In genomic region chr14:67232066-67232465, GRCh38 we compare ENCODE assay signal across 31 cellular contexts. TPM values are rescaled to one million over a fixed set of nuclear protein-coding genes. Genes with fewer than 3 reads are reported as not detected.
DNase-seq lines count a peak whose midpoint lies in the region; ATAC-seq and TF ChIP-seq lines count a peak whose summit lies in the region.
"Had no signal": no experiment of that assay in that cellular context is flagged by ENCODE, and none has a peak within 500 bp of the region (broad histone marks: within the 10 kb centered on the region; RNA-seq: fewer than 3 reads in every experiment).

No MANE protein-coding gene starts in this region.

- no TSS peak for BruUV-seq in A673 (replicated peaks; lab: Mats Ljungman, UMichigan)

- H3K4me1 Mint-ChIP-seq in glutamatergic neuron (ENCODE audit: low read depth, unreplicated experiment) (no peaks in the 10 kb centered on the region), nephron progenitor cell (no peaks in the 10 kb centered on the region), mesothelial cell of epicardium (peaks cover 25% of the 10 kb centered on the region)
- H3K4me1 Mint-ChIP-seq: activated CD4-positive, alpha-beta T cell treated with anti-CD3 and anti-CD28 coated beads for 36 hours; CD8-positive, alpha-beta memory T cell had no signal

- H3K4me3 ChIP-seq in A673 (ENCODE audit: low read depth, low read length, poor library complexity, severe bottlenecking) (no peak overlapping the region), Loucy (ENCODE audit: low read length, poor library complexity, severe bottlenecking) (no peak overlapping the region)
- H3K4me3 ChIP-seq: A549, colonic mucosa, heart left ventricle, thoracic aorta had no signal

- no peaks in the 10 kb centered on the region for H3K9me2 ChIP-seq in Loucy (replicated peaks; ENCODE audit: low read depth, low read length)

- H3K27me3 ChIP-seq in A673 (replicated peaks; ENCODE audit: insufficient read depth, low read depth, low read length, poor library complexity) (no peaks in the 10 kb centered on the region), Loucy (ENCODE audit: insufficient read depth, low read length, poor library complexity, severe bottlenecking) (no peaks in the 10 kb centered on the region)
- H3K27me3 ChIP-seq: colonic mucosa, heart left ventricle had no signal

- no peaks in the 10 kb centered on the region for H3K9me3 Mint-ChIP-seq in glutamatergic neuron (ENCODE audit: unreplicated experiment)
- no peaks in the 10 kb centered on the region for H3K9me3 Mint-ChIP-seq in nephron progenitor cell
- no peaks in the 10 kb centered on the region for H3K9me3 Mint-ChIP-seq in mesothelial cell of epicardium
- H3K9me3 Mint-ChIP-seq: activated naive CD8-positive, alpha-beta T cell treated with anti-CD3 and anti-CD28 coated beads for 36 hours; CD8-positive, alpha-beta memory T cell had no signal

- H3K4me1 ChIP-seq in A673 (ENCODE audit: insufficient read depth, low read length, poor library complexity, severe bottlenecking): peaks cover 4% of the 10 kb centered on the region
- peaks cover 8% of the 10 kb centered on the region for H3K4me1 ChIP-seq in Loucy (ENCODE audit: insufficient read depth, low read length, poor library complexity, severe bottlenecking)
- H3K4me1 ChIP-seq: A549, colonic mucosa, heart left ventricle had no signal

- H3K9me3 ChIP-seq in A673 (ENCODE audit: low read depth, low read length, poor library complexity, severe bottlenecking) (no peaks in the 10 kb centered on the region), Loucy (ENCODE audit: insufficient read depth, low read depth, low read length) (no peaks in the 10 kb centered on the region)
- H3K9me3 ChIP-seq: A549, colonic mucosa, heart left ventricle, thoracic aorta had no signal

- H3K4me2 ChIP-seq in Loucy (ENCODE audit: low read depth, low read length, poor library complexity, severe bottlenecking): peak overlapping the region; percentile 47
- H3K4me2 ChIP-seq: A549, KMS-11 had no signal

- H3K36me3 ChIP-seq in A673 (ENCODE audit: insufficient read depth, low read length, poor library complexity, severe bottlenecking) (no peaks in the 10 kb centered on the region), Loucy (ENCODE audit: insufficient read depth, low read length) (no peaks in the 10 kb centered on the region)
- H3K36me3 ChIP-seq: colonic mucosa, heart left ventricle, thoracic aorta had no signal

- CTCF ChIA-PET in A673 (lab: Charles Lee): no interaction called here

- H3K4me3 Mint-ChIP-seq in glutamatergic neuron (ENCODE audit: unreplicated experiment): no peak overlapping the region
- no peak overlapping the region for H3K4me3 Mint-ChIP-seq in nephron progenitor cell
- H3K4me3 Mint-ChIP-seq in mesothelial cell of epicardium: no peak overlapping the region
- H3K4me3 Mint-ChIP-seq: activated CD4-positive, alpha-beta T cell treated with anti-CD3 and anti-CD28 coated beads for 36 hours; activated naive CD8-positive, alpha-beta T cell treated with anti-CD3 and anti-CD28 coated beads for 36 hours; CD8-positive, alpha-beta memory T cell had no signal

- intact Hi-C loops in A673 (cut with micrococcal nuclease; ENCODE audit: unreplicated experiment): no loop called here

- H3K79me2 ChIP-seq in Loucy (ENCODE audit: insufficient read depth, low read length): no peaks in the 10 kb centered on the region

- H3K27ac Mint-ChIP-seq in glutamatergic neuron (ENCODE audit: unreplicated experiment) (peak overlapping the region; percentile 60), nephron progenitor cell (peak overlapping the region; percentile 48), mesothelial cell of epicardium (no peak overlapping the region)
- H3K27ac Mint-ChIP-seq: activated CD4-positive, alpha-beta T cell treated with anti-CD3 and anti-CD28 coated beads for 36 hours; activated naive CD8-positive, alpha-beta T cell treated with anti-CD3 and anti-CD28 coated beads for 36 hours; CD8-positive, alpha-beta memory T cell had no signal

- H3K27me3 Mint-ChIP-seq in glutamatergic neuron (ENCODE audit: unreplicated experiment) (no peaks in the 10 kb centered on the region), nephron progenitor cell (ENCODE audit: low read depth, poor library complexity) (peaks cover 5% of the 10 kb centered on the region), mesothelial cell of epicardium (ENCODE audit: low read depth) (no peaks in the 10 kb centered on the region)
- H3K27me3 Mint-ChIP-seq: activated CD4-positive, alpha-beta T cell treated with anti-CD3 and anti-CD28 coated beads for 36 hours; activated naive CD8-positive, alpha-beta T cell treated with anti-CD3 and anti-CD28 coated beads for 36 hours; CD8-positive, alpha-beta memory T cell had no signal

- H3K9ac ChIP-seq in Loucy (ENCODE audit: low read depth, low read length, poor library complexity, severe bottlenecking): no peak overlapping the region
- H3K9ac ChIP-seq: KMS-11 had no signal

- H4K20me1 ChIP-seq in Loucy (ENCODE audit: insufficient read depth, low read length, poor library complexity, severe bottlenecking): no peaks in the 10 kb centered on the region

- POLR2A ChIA-PET in A673 (lab: Charles Lee; ENCODE audit: low non-redundant PET): no interaction called here

- DNase-seq in A673 (ENCODE audit: low spot score) (peak; percentile 35), glutamatergic neuron (no peak), nephron progenitor cell (no peak), mesothelial cell of epicardium (ENCODE audit: low spot score in 2 of 2, unreplicated experiment in 2 of 2) (no peak)
- DNase-seq: activated CD4-positive, alpha-beta T cell treated with anti-CD3 and anti-CD28 coated beads for 36 hours; activated CD8-positive, alpha-beta memory T cell treated with anti-CD3 and anti-CD28 coated beads for 24 hours; activated effector memory CD4-positive, alpha-beta T cell treated with Interleukin-2 at 50 U/mL for 16 hours; activated naive CD8-positive, alpha-beta T cell treated with anti-CD3 and anti-CD28 coated beads for 36 hours; aorta; CD8-positive, alpha-beta memory T cell; colonic mucosa; effector CD8-positive, alpha-beta T cell; heart left ventricle; mammary epithelial cell; MV-4-11; NCI-H146; NCI-H2107; NCI-H526; nucleus accumbens; stimulated activated naive CD4-positive, alpha-beta T cell treated with Interleukin-2 at 50 U/mL for 16 hours had no signal

- no peak overlapping the region for H2AFZ ChIP-seq in Loucy (ENCODE audit: low read length)

- no peaks in the 10 kb centered on the region; the same call in 1 of the 2 replicates for H3F3A ChIP-seq in Loucy (ENCODE audit: low read depth)

- H3K36me3 Mint-ChIP-seq in glutamatergic neuron (ENCODE audit: unreplicated experiment) (no peaks in the 10 kb centered on the region), nephron progenitor cell (ENCODE audit: low read depth) (no peaks in the 10 kb centered on the region), mesothelial cell of epicardium (no peaks in the 10 kb centered on the region)
- H3K36me3 Mint-ChIP-seq: activated naive CD8-positive, alpha-beta T cell treated with anti-CD3 and anti-CD28 coated beads for 36 hours; CD8-positive, alpha-beta memory T cell had no signal

- TF ChIP-seq CTCF in A673 (conservative IDR thresholded peaks at IDR 0.05; ENCODE audit: low read depth, low read length): no peak
- TF ChIP-seq CTCF in Loucy (conservative IDR thresholded peaks at IDR 0.05; ENCODE audit: low read length): no peak
- no peak for TF ChIP-seq CTCF in glutamatergic neuron (IDR thresholded peaks at IDR 0.05; ENCODE audit: partially characterized antibody, unreplicated experiment)
- no peak for TF ChIP-seq CTCF in nephron progenitor cell (IDR thresholded peaks at IDR 0.05)
- no peak for TF ChIP-seq CTCF in mesothelial cell of epicardium (IDR thresholded peaks at IDR 0.05; ENCODE audit: unreplicated experiment)

- H3K27ac ChIP-seq in A673 (ENCODE audit: low read depth, low read length, poor library complexity, severe bottlenecking): peak overlapping the region; percentile 2
- H3K27ac ChIP-seq: A549, colonic mucosa, heart left ventricle, KMS-11, RWPE1, thoracic aorta had no signal

- ATAC-seq in HG02981 (IDR thresholded peaks at IDR 0.05; ENCODE audit: unreplicated experiment) (no peak), GM21786 (IDR thresholded peaks at IDR 0.05; ENCODE audit: unreplicated experiment) (no peak), HG03521 (IDR thresholded peaks at IDR 0.05; ENCODE audit: unreplicated experiment) (no peak)
- ATAC-seq: A549; activated CD4-positive, alpha-beta T cell treated with anti-CD3 and anti-CD28 coated beads for 36 hours; HCT116; heart left ventricle had no signal

RNA-seq across cellular contexts. Expression of gene PALS1, which starts 9.2 kb away (rescaled TPM):
- 93.2 and 112 TPM in 2 replicates for total RNA-seq in A673 (2021)
- total RNA-seq in glutamatergic neuron (ENCODE audit: unreplicated experiment): 4.5 TPM
- total RNA-seq in mesothelial cell of epicardium: 36.5 to 43.0 TPM (median 39.7 TPM) in 3 replicates

RNA-seq across cellular contexts. Expression of gene GARIN2, which starts 42.8 kb away (rescaled TPM):
- total RNA-seq in A673 (2021) (0.24 and 0.39 TPM in 2 replicates), glutamatergic neuron (ENCODE audit: unreplicated experiment) (not detected), mesothelial cell of epicardium (0.40 to 0.60 TPM (median 0.47 TPM) in 3 replicates)
- total RNA-seq: activated CD4-positive, alpha-beta T cell treated with anti-CD3 and anti-CD28 coated beads for 36 hours; activated naive CD8-positive, alpha-beta T cell treated with anti-CD3 and anti-CD28 coated beads for 36 hours; CD8-positive, alpha-beta memory T cell; colonic mucosa; epithelial cell of proximal tubule; fibroblast of villous mesenchyme; heart left ventricle; mammary epithelial cell had no signal
